Comparison of ENCODE assay signal across 25 cellular contexts in genomic region chr9:104794070-104794469, GRCh38. TPM values are rescaled to one million over a fixed set of nuclear protein-coding genes. Genes with fewer than 3 reads are reported as not detected.
A peak's percentile ranks its signal among the peaks of the same experiment; 100 is the strongest.
DNase-seq lines count a peak whose midpoint lies in the region; FAIRE-seq and TF ChIP-seq lines count a peak whose summit lies in the region.
"Had no signal": no experiment of that assay in that cellular context is flagged by ENCODE, and none has a peak within 500 bp of the region (broad histone marks: within the 10 kb centered on the region; RNA-seq: fewer than 3 reads in every experiment).

No MANE protein-coding gene starts in this region.

- H3K9ac ChIP-seq in subcutaneous abdominal adipose tissue (ENCODE audit: low read length in 5 of 5) = no peak overlapping the region
- H3K9ac ChIP-seq: KMS-11, SK-N-SH had no signal

- DNase-seq in DMS53 (lab: John Stamatoyannopoulos, UW) (peak; percentile 12), DMS53 treated with DMSO at 0.1 percent for 48 hours (lab: John Stamatoyannopoulos, UW; ENCODE audit: unreplicated experiment) (no peak), myocyte (ENCODE audit: low read depth) (peak; percentile 38), esophagus squamous epithelium (lab: John Stamatoyannopoulos, UW) (no peak), D721Med (ENCODE audit: insufficient read length, low spot score) (no peak)
- peak; percentile 41 for DNase-seq in stimulated activated CD4-positive, alpha-beta T cell treated with anti-CD3 and anti-CD28 coated beads, Interleukin-1b, Interleukin-23, amount 100 ng/mL, for 48 hours
- DNase-seq in stimulated activated CD4-positive, alpha-beta T cell treated with anti-CD3 and anti-CD28 coated beads, Interleukin-4, amount 100 ng/mL, for 24 hours = no peak
- DNase-seq: activated CD4-positive, CD25-positive, alpha-beta regulatory T cell treated with anti-CD3 and anti-CD28 coated beads, Interleukin-2, amount 50 U/mL, for 72 hours; body of pancreas; cerebellar nuclear complex; left ventricle myocardium superior; midbrain; naive thymus-derived CD8-positive, alpha-beta T cell; NCI-H1436; NCI-H2107; nucleus accumbens; SK-N-SH; T-helper 17 cell; thyroid gland had no signal

- no peak for TF ChIP-seq POLR2A in esophagus squamous epithelium (IDR thresholded peaks at IDR 0.05)

- no peak for FAIRE-seq in D721Med (lab: Jason Lieb, UNC)
- FAIRE-seq: GM12892 had no signal

- H3K9me3 ChIP-seq in subcutaneous abdominal adipose tissue (ENCODE audit: control insufficient read depth in 5 of 5, low read length in 5 of 5) (no peaks in the 10 kb centered on the region), esophagus squamous epithelium (no peaks in the 10 kb centered on the region)
- H3K9me3 ChIP-seq: body of pancreas, prostate gland, SK-N-SH, thyroid gland, vagina had no signal

- H3K4me3 ChIP-seq in subcutaneous abdominal adipose tissue (ENCODE audit: low read depth in 1 of 5, low read length in 5 of 5) = no peak overlapping the region
- no peak overlapping the region for H3K4me3 ChIP-seq in esophagus squamous epithelium
- H3K4me3 ChIP-seq: body of pancreas, prostate gland, thyroid gland, vagina had no signal

- H3K36me3 ChIP-seq in subcutaneous abdominal adipose tissue (ENCODE audit: control insufficient read depth in 5 of 5, insufficient read depth in 5 of 5, low read length in 5 of 5) (peaks cover 80 to 99% (median 96%) of the 10 kb centered on the region in 5 donors), esophagus squamous epithelium (peaks cover 20 to 100% (median 86%) of the 10 kb centered on the region in 3 donors)

- H3K4me1 ChIP-seq in subcutaneous abdominal adipose tissue (ENCODE audit: control insufficient read depth in 5 of 5, insufficient read depth in 5 of 5, low read length in 5 of 5) (peaks cover 1 to 25% (median 17%) of the 10 kb centered on the region in 5 donors), esophagus squamous epithelium (no peaks in the 10 kb centered on the region)
- H3K4me1 ChIP-seq: body of pancreas, prostate gland, thyroid gland, vagina had no signal

- 93 to 95% methylated on average over 2 of the region's 2 CpGs for WGBS in esophagus squamous epithelium, 2 donors

- intact Hi-C loops in esophagus squamous epithelium (cut with DNase I) = no loop called here

- TF ChIP-seq CTCF in esophagus squamous epithelium (IDR thresholded peaks at IDR 0.05) = no peak
- no peak for TF ChIP-seq CTCF in D721Med (IDR thresholded peaks at IDR 0.05; ENCODE audit: insufficient read depth, missing control alignments)

- peak overlapping the region; percentile 4 for H3K27ac ChIP-seq in subcutaneous abdominal adipose tissue (ENCODE audit: low read depth, low read length)
- H3K27ac ChIP-seq in esophagus squamous epithelium = no peak overlapping the region
- H3K27ac ChIP-seq: 22Rv1, body of pancreas, KMS-11, prostate gland, thyroid gland, vagina had no signal

- H3K27me3 ChIP-seq in subcutaneous abdominal adipose tissue (ENCODE audit: control insufficient read depth in 5 of 5, insufficient read depth in 4 of 5, low read length in 5 of 5) = no peaks in the 10 kb centered on the region
- no peaks in the 10 kb centered on the region for H3K27me3 ChIP-seq in esophagus squamous epithelium
- H3K27me3 ChIP-seq: body of pancreas, thyroid gland, vagina had no signal

RNA-seq across cellular contexts. Expression of gene NIPSNAP3B, which starts 30.1 kb away (rescaled TPM):
- total RNA-seq in myocyte = 1.4 and 2.3 TPM in 2 replicates
- polyA plus RNA-seq in myocyte (2012) = 2.0 TPM
- total RNA-seq in esophagus squamous epithelium = 1 to 10 TPM in 1 of 4 donors, under 1 TPM in 1, not detected in 2; 0.13 to 2.7 TPM

RNA-seq across cellular contexts. Expression of gene NIPSNAP3A, which starts 46.6 kb away (rescaled TPM):
- 41.7 and 44.8 TPM in 2 replicates for total RNA-seq in myocyte
- polyA plus RNA-seq in myocyte (2012) = 30.6 TPM
- total RNA-seq in esophagus squamous epithelium = 10 to 100 TPM; 20.1 to 34.2 (median 30.2) TPM

Comparison
In these comparisons a context has a peak if more than half of its experiments do, and no peak if none do; other contexts are left out.
1. DNase-seq: peak in DMS53 (single experiment), stimulated activated CD4-positive, alpha-beta T cell treated with anti-CD3 and anti-CD28 coated beads, Interleukin-1b, Interleukin-23, amount 100 ng/mL, for 48 hours (single experiment) and myocyte (single experiment); none in DMS53 treated with DMSO at 0.1 percent for 48 hours (single experiment), stimulated activated CD4-positive, alpha-beta T cell treated with anti-CD3 and anti-CD28 coated beads, Interleukin-4, amount 100 ng/mL, for 24 hours (single experiment), esophagus squamous epithelium (single experiment) and D721Med (single experiment).